ENCODE assay signal across 9 cellular contexts in the genomic region with DNA sequence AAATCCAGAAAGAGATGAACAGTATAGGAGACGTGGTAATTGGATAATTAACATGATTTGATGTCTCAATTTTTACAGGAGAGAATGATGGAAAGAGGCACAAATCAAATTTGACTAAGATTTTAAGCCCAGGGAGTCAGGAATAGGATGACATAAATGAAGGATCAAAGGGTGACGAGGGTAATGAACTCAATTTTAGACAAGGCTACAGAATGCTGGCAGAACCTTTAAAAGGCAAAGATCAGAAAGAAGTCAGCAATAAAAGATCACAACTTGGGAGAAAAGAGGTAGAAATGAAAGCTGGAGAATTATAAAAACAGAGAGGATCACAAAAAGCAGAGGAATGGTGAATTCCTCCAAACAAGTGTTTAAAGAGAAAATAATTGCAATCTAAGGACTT. TPM values are rescaled to one million over a fixed set of nuclear protein-coding genes. Genes with fewer than 3 reads are reported as not detected.
"Had no signal": no experiment of that assay in that cellular context is flagged by ENCODE, and none has a peak within 500 bp of the region (broad histone marks: within the 10 kb centered on the region; RNA-seq: fewer than 3 reads in every experiment).

No MANE protein-coding gene starts in this region.

- DNase-seq: GDM1, GF-D8 had no signal

- FAIRE-seq: G401.6, GM12878, GM12891, GM12892, GM18507, GM19239 had no signal

- ATAC-seq: GM12878 had no signal

- H3K4me3 ChIP-seq: GM12878 had no signal

RNA-seq across cellular contexts. Expression of a gene that starts 13.0 kb away (rescaled TPM):
- total RNA-seq: G401, GM12878 had no signal
- polyA plus RNA-seq: GM12878 had no signal

RNA-seq across cellular contexts. Expression of a gene that starts 13.4 kb away (rescaled TPM):
- total RNA-seq: G401, GM12878 had no signal
- polyA plus RNA-seq: GM12878 had no signal

RNA-seq across cellular contexts. Expression of a gene that starts 54.4 kb away (rescaled TPM):
- total RNA-seq: G401, GM12878 had no signal
- polyA plus RNA-seq: GM12878 had no signal
